Comparison of ENCODE assay signal across 9 cellular contexts in the genomic region with DNA sequence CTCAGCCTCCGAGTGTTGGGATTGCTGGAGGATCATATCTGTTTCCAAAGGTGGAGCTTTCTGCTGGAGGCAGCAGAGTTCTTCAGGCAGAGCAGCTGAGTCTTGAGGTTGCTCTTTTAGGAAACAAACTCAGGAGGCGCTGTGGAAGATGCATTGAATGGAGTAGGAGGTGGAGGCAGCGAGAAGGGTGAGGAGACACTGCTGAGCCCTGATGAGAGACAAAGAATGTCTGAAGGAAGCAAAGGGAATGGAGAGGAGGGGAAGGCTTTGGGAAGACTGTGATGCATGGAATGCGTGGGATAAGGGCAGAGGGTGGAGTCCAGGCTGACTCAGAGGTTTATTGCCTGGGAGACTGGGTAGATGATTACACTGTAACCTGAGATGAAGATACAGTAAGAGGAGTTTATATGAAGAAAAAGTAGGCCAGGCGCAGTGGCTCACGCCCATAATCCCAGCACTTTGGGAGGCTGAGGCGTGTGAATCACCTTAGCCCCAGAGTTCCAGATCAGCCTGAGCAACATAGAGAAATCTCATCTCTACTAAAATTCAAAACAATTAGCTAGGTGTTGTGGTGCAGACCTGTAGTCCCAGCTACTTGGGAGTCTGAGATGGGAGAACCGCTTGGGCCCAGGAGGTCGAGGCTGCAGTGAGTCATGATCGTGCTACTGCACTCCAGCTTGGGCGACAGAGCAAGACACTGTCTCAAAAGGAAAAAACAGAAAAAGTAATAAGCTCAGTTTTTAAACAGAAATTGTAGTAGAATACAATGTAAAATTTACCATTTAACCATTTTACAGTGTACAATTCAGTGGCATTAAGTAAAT. TPM values are rescaled to one million over a fixed set of nuclear protein-coding genes. Genes with fewer than 3 reads are reported as not detected.
A peak's percentile ranks its signal among the peaks of the same experiment; 100 is the strongest.
DNase-seq lines count a peak whose midpoint lies in the region; ATAC-seq, FAIRE-seq and TF ChIP-seq lines count a peak whose summit lies in the region.
"Had no signal": no experiment of that assay in that cellular context is flagged by ENCODE, and none has a peak within 500 bp of the region (broad histone marks: within the 10 kb centered on the region; RNA-seq: fewer than 3 reads in every experiment).

No MANE protein-coding gene starts in this region.

- no peak overlapping the region for H3K27ac ChIP-seq in DND-41 (ENCODE audit: low read length)
- H3K27ac ChIP-seq in K562 (ENCODE audit: extremely low read depth, low read depth, low read length) = peak overlapping the region; percentile 86
- H3K27ac ChIP-seq in mesenchymal stem cell (ENCODE audit: low read length, poor library complexity, severe bottlenecking) = peak overlapping the region; percentile 100
- H3K27ac ChIP-seq: neutrophil had no signal

- no peaks in the 10 kb centered on the region for H3K79me2 ChIP-seq in DND-41 (ENCODE audit: insufficient read depth, low read length)
- H3K79me2 ChIP-seq in K562 (ENCODE audit: control insufficient read depth, insufficient read depth, low read length) = no peaks in the 10 kb centered on the region

- H3K9me3 ChIP-seq in DND-41 (ENCODE audit: insufficient read depth, low read length, severe bottlenecking) (no peaks in the 10 kb centered on the region), K562 (replicated peaks; ENCODE audit: control insufficient read depth, insufficient read depth, low read depth, low read length) (peaks cover 7% of the 10 kb centered on the region), mesenchymal stem cell (ENCODE audit: control insufficient read depth, low read length) (peaks cover 6% of the 10 kb centered on the region)
- H3K9me3 ChIP-seq: neutrophil had no signal

- H3K23ac ChIP-seq in mesenchymal stem cell (ENCODE audit: low read length in 2 of 2) = no peak overlapping the region

- H3K9me1 ChIP-seq in K562 (ENCODE audit: control insufficient read depth, insufficient read depth, low read length) = no peaks in the 10 kb centered on the region

- H3K4ac ChIP-seq in mesenchymal stem cell (ENCODE audit: low read depth in 1 of 2, low read length in 2 of 2) = peak overlapping the region in 1 of 2 experiments; percentile 97

- 5% methylated on average over 11 of the region's 11 CpGs for WGBS in K562 (ENCODE audit: insufficient coverage, low coverage, missing lambda C conversion rate)
- 16% methylated on average over 8 of the region's 11 CpGs for WGBS in mesenchymal stem cell

- H3K27me3 ChIP-seq in DND-41 (ENCODE audit: insufficient read depth, low read length, poor library complexity) (no peaks in the 10 kb centered on the region), K562 (ENCODE audit: control insufficient read depth in 2 of 2, insufficient read depth in 2 of 2, low read length in 2 of 2) (no peaks in the 10 kb centered on the region), mesenchymal stem cell (ENCODE audit: control insufficient read depth in 1 of 2, insufficient read depth in 1 of 2, low read length in 2 of 2) (no peaks in the 10 kb centered on the region)
- H3K27me3 ChIP-seq: neutrophil had no signal

- TF ChIP-seq CTCF in DND-41 (IDR thresholded peaks at IDR 0.05; ENCODE audit: borderline replicate concordance, extremely low read depth, low read length, poor library complexity, severe bottlenecking) = peak; percentile 27
- peak; percentile 59 to 73 (median 71) for TF ChIP-seq CTCF in K562 (IDR thresholded peaks at IDR 0.05 in 2 of 3, conservative IDR thresholded peaks at IDR 0.05 in 1 of 3; ENCODE audit: insufficient read depth in 2 of 3, low read depth in 1 of 3, low read length in 3 of 3)

- H2BK5ac ChIP-seq in mesenchymal stem cell (ENCODE audit: low read depth, low read length, poor library complexity, severe bottlenecking) = peak overlapping the region; percentile 84

- peak overlapping the region; percentile 86 to 95 for H2BK12ac ChIP-seq in mesenchymal stem cell (ENCODE audit: low read length in 2 of 2)

- TF ChIP-seq RAD21 in K562 (CRISPR knock-in tag; conservative IDR thresholded peaks at IDR 0.05 in 1 of 2, IDR thresholded peaks at IDR 0.05 in 1 of 2) = no peak

- POLR2A ChIA-PET in K562 (lab: Yijun Ruan, JAX) = interaction anchor here (0.6 to 3.9 kb wide), 11 partner anchors 8 to 114 kb away, joined by 3 to 17 read pairs (median 4); a partner anchor contains a TSS

- H3K9ac ChIP-seq in DND-41 (ENCODE audit: low read depth, low read length) = no peak overlapping the region
- H3K9ac ChIP-seq in K562 (ENCODE audit: insufficient read depth in 1 of 2, low read depth in 2 of 2, low read length in 2 of 2) = peak overlapping the region in 1 of 2 experiments; percentile 49; a peak in 2 of 4 replicates
- H3K9ac ChIP-seq in mesenchymal stem cell (ENCODE audit: low read length) = peak overlapping the region; percentile 86

- H4K20me1 ChIP-seq in DND-41 (ENCODE audit: insufficient read depth, low read length) (no peaks in the 10 kb centered on the region), K562 (replicated peaks; ENCODE audit: control insufficient read depth, insufficient read depth, low read length) (peaks cover 5% of the 10 kb centered on the region; the same call in 1 of the 2 replicates)

- peak overlapping the region; percentile 76 for H2AK5ac ChIP-seq in mesenchymal stem cell (ENCODE audit: low read length, severe bottlenecking)

- TF ChIP-seq EP300 in K562 (IDR thresholded peaks at IDR 0.05; ENCODE audit: low read length) = no peak

- peak overlapping the region; percentile 33 to 61 for H3K18ac ChIP-seq in mesenchymal stem cell (ENCODE audit: low read depth in 1 of 2, low read length in 2 of 2)

- intact Hi-C loops in K562 (cut with micrococcal nuclease) = loop anchor here (1.0 kb wide), 2 partner anchors 18 to 29 kb away; a partner anchor contains a TSS

- in situ Hi-C loops in K562 (cut with MboI) = no loop called here

- no peak overlapping the region for H2AFZ ChIP-seq in DND-41 (ENCODE audit: low read depth, low read length)
- H2AFZ ChIP-seq in K562 (ENCODE audit: low read depth, low read length) = peak overlapping the region; percentile 20
- no peak overlapping the region for H2AFZ ChIP-seq in mesenchymal stem cell (ENCODE audit: low read depth, low read length)

- FAIRE-seq in K562 (lab: Jason Lieb, UNC) = no peak

- H3K4me1 ChIP-seq in DND-41 (ENCODE audit: insufficient read depth, low read length) (no peaks in the 10 kb centered on the region), K562 (replicated peaks in 1 of 2; ENCODE audit: control insufficient read depth in 2 of 2, insufficient read depth in 2 of 2, low read length in 2 of 2) (peaks cover 18 to 36% of the 10 kb centered on the region in 2 experiments), mesenchymal stem cell (ENCODE audit: control insufficient read depth, insufficient read depth, low read depth, low read length) (peaks cover 3% of the 10 kb centered on the region)

- H3K4me3 ChIP-seq in DND-41 (ENCODE audit: low read depth in 1 of 2, low read length in 2 of 2) = no peak overlapping the region
- peak overlapping the region; percentile 7; the same call in 1 of the 2 replicates for H3K4me3 ChIP-seq in K562
- peak overlapping the region in 1 of 2 experiments; percentile 51 for H3K4me3 ChIP-seq in mesenchymal stem cell (ENCODE audit: insufficient read depth in 1 of 2, low read depth in 1 of 2, low read length in 2 of 2)

- no peak for TF ChIP-seq POLR2A in K562 (conservative IDR thresholded peaks at IDR 0.05)

- no peak overlapping the region for H3K4me2 ChIP-seq in DND-41 (ENCODE audit: insufficient read depth, low read length)
- H3K4me2 ChIP-seq in K562 (ENCODE audit: insufficient read depth, low read length) = peak overlapping the region; percentile 71
- H3K4me2 ChIP-seq in mesenchymal stem cell (ENCODE audit: low read length, poor library complexity, severe bottlenecking) = peak overlapping the region; percentile 65

- no peak overlapping the region for H2BK15ac ChIP-seq in mesenchymal stem cell (ENCODE audit: low read depth, poor library complexity, severe bottlenecking)

- DNase-seq in DND-41 (no peak), NCI-H2107 (lab: John Stamatoyannopoulos, UW) (peak; percentile 53), K562 (ENCODE audit: extremely low read depth in 1 of 4, low spot score in 3 of 4) (peak; percentile 62 to 83 (median 75)), mesenchymal stem cell (peak; percentile 99)

- H4K8ac ChIP-seq in mesenchymal stem cell (ENCODE audit: low read length) = peak overlapping the region; percentile 64

- no peak overlapping the region for H4K91ac ChIP-seq in mesenchymal stem cell (ENCODE audit: low read length)

- H2BK120ac ChIP-seq in mesenchymal stem cell (ENCODE audit: low read depth, low read length) = peak overlapping the region; percentile 64

- BruUV-seq in K562 (replicated peaks; lab: Mats Ljungman, UMichigan) = no TSS peak

- H3K14ac ChIP-seq in mesenchymal stem cell (ENCODE audit: low read length in 2 of 2) = no peak overlapping the region

- CTCF ChIA-PET in K562 (lab: Yijun Ruan, JAX; ENCODE audit: low intra/inter-chr PET ratio) = interaction anchor here (0.7 kb wide), 1 partner anchor 98 kb away, joined by 3 read pairs; no protein-coding TSS in a partner anchor

- H3K79me1 ChIP-seq in mesenchymal stem cell (replicated peaks; ENCODE audit: low read length, poor library complexity, severe bottlenecking) = no peaks in the 10 kb centered on the region

- H3K36me3 ChIP-seq in DND-41 (ENCODE audit: insufficient read depth, low read length) (no peaks in the 10 kb centered on the region), K562 (ENCODE audit: control insufficient read depth, insufficient read depth, low read length) (no peaks in the 10 kb centered on the region), mesenchymal stem cell (ENCODE audit: control insufficient read depth in 1 of 2, insufficient read depth in 2 of 2, low read depth in 1 of 2, low read length in 2 of 2) (no peaks in the 10 kb centered on the region)
- H3K36me3 ChIP-seq: neutrophil had no signal

- ATAC-seq in DND-41 (ENCODE audit: insufficient read depth, low read depth) (no peak), K562 (peak; percentile 89), GM21381 (IDR thresholded peaks at IDR 0.05; ENCODE audit: unreplicated experiment) (no peak), HG02588 (IDR thresholded peaks at IDR 0.05; ENCODE audit: unreplicated experiment) (no peak), GM19023 (IDR thresholded peaks at IDR 0.05; ENCODE audit: unreplicated experiment) (no peak), GM21447 (IDR thresholded peaks at IDR 0.05; ENCODE audit: unreplicated experiment) (no peak)

RNA-seq across cellular contexts. Expression of a gene that starts 17.8 kb away (rescaled TPM):
- total RNA-seq in K562 (2011; cell fraction: chromatin; rRNA removed; ENCODE audit: low replicate concordance) = 34.9 and 76.7 TPM in 2 replicates
- total RNA-seq in K562 (2011; cell fraction: nucleolus; rRNA removed) = 63.2 and 73.7 TPM in 2 replicates
- total RNA-seq in K562 (2011; cell fraction: nucleoplasm; rRNA removed) = 62.0 and 68.4 TPM in 2 replicates
- 56.4 and 60.5 TPM in 2 replicates for total RNA-seq in K562 (2014; rRNA removed)
- 34.1 and 35.3 TPM in 2 replicates for total RNA-seq in K562 (2014; rRNA removed; fragmentation: Illumina TruSeq; extraction: Trizol)
- 46.4 and 46.8 TPM in 2 replicates for total RNA-seq in K562 (2015; rRNA removed; fragmentation: Illumina TruSeq; extraction: Trizol)
- total RNA-seq in K562 (2021) = 57.7 and 64.6 TPM in 2 replicates
- polyA plus RNA-seq in K562 (2011; rRNA removed) = 55.5 and 85.5 TPM in 2 replicates
- polyA plus RNA-seq in K562 (2011; cell fraction: cytosol; rRNA removed) = 120 and 121 TPM in 2 replicates
- polyA plus RNA-seq in K562 (2011; cell fraction: nucleus; rRNA removed) = 192 and 207 TPM in 2 replicates
- polyA plus RNA-seq in K562 (2012) = 68.1 and 168 TPM in 2 replicates
- polyA plus RNA-seq in K562 (2014; fragmentation: Illumina TruSeq; extraction: Trizol) = 41.5 and 48.3 TPM in 2 replicates
- polyA plus RNA-seq in K562 (2014; fragmentation: Nextera tagmentation; extraction: Ambion mirVana) = 10 to 100 TPM; 49.4 to 57.1 TPM
- polyA plus RNA-seq in K562 (2014; rRNA removed) = 62.8 and 74.4 TPM in 2 replicates
- polyA minus RNA-seq in K562 (2011; rRNA and poly(A)+ RNA removed) = 23.5 and 23.6 TPM in 2 replicates
- 28.1 and 37.4 TPM in 2 replicates for polyA minus RNA-seq in K562 (2011; cell fraction: cytosol; rRNA and poly(A)+ RNA removed)
- 24.4 and 32.1 TPM in 2 replicates for polyA minus RNA-seq in K562 (2011; cell fraction: nucleus; rRNA and poly(A)+ RNA removed)
- 118 TPM for polyA plus RNA-seq in mesenchymal stem cell (2013, experiment 1 of 2)
- 125 TPM for polyA plus RNA-seq in mesenchymal stem cell (2013, experiment 2 of 2)

RNA-seq across cellular contexts. Expression of a gene that starts 18.0 kb away (rescaled TPM):
- 51.1 and 67.7 TPM in 2 replicates for total RNA-seq in K562 (2011; cell fraction: chromatin; rRNA removed; ENCODE audit: low replicate concordance)
- 41.6 and 49.4 TPM in 2 replicates for total RNA-seq in K562 (2011; cell fraction: nucleolus; rRNA removed)
- total RNA-seq in K562 (2011; cell fraction: nucleoplasm; rRNA removed) = 75.0 and 143 TPM in 2 replicates
- 9.8 and 10.6 TPM in 2 replicates for total RNA-seq in K562 (2014; rRNA removed)
- total RNA-seq in K562 (2014; rRNA removed; fragmentation: Illumina TruSeq; extraction: Trizol) = 5.2 and 6.7 TPM in 2 replicates
- 7.1 and 8.4 TPM in 2 replicates for total RNA-seq in K562 (2015; rRNA removed; fragmentation: Illumina TruSeq; extraction: Trizol)
- 18.5 and 20.6 TPM in 2 replicates for total RNA-seq in K562 (2021)
- 14.5 and 23.3 TPM in 2 replicates for polyA plus RNA-seq in K562 (2011; rRNA removed)
- polyA plus RNA-seq in K562 (2011; cell fraction: cytosol; rRNA removed) = 24.5 and 24.9 TPM in 2 replicates
- polyA plus RNA-seq in K562 (2011; cell fraction: nucleus; rRNA removed) = 37.2 and 58.4 TPM in 2 replicates
- polyA plus RNA-seq in K562 (2012) = 10.3 and 22.7 TPM in 2 replicates
- polyA plus RNA-seq in K562 (2014; fragmentation: Illumina TruSeq; extraction: Trizol) = 9.5 and 11.0 TPM in 2 replicates
- polyA plus RNA-seq in K562 (2014; fragmentation: Nextera tagmentation; extraction: Ambion mirVana) = 1 to 10 TPM; 1.0 to 2.3 TPM
- polyA plus RNA-seq in K562 (2014; rRNA removed) = 17.3 and 21.3 TPM in 2 replicates
- 10.6 and 14.2 TPM in 2 replicates for polyA minus RNA-seq in K562 (2011; rRNA and poly(A)+ RNA removed)
- polyA minus RNA-seq in K562 (2011; cell fraction: cytosol; rRNA and poly(A)+ RNA removed) = 6.0 and 9.3 TPM in 2 replicates
- 17.1 and 20.7 TPM in 2 replicates for polyA minus RNA-seq in K562 (2011; cell fraction: nucleus; rRNA and poly(A)+ RNA removed)
- 10.9 TPM for polyA plus RNA-seq in mesenchymal stem cell (2013, experiment 1 of 2)
- 10.4 TPM for polyA plus RNA-seq in mesenchymal stem cell (2013, experiment 2 of 2)

RNA-seq across cellular contexts. Expression of a gene that starts 29.6 kb away (rescaled TPM):
- 84.4 and 156 TPM in 2 replicates for total RNA-seq in K562 (2011; cell fraction: chromatin; rRNA removed; ENCODE audit: low replicate concordance)
- 84.5 and 93.2 TPM in 2 replicates for total RNA-seq in K562 (2011; cell fraction: nucleolus; rRNA removed)
- total RNA-seq in K562 (2011; cell fraction: nucleoplasm; rRNA removed) = 82.3 and 98.5 TPM in 2 replicates
- total RNA-seq in K562 (2014; rRNA removed) (29.3 and 33.3 TPM in 2 replicates), K562 (2014; rRNA removed; fragmentation: Illumina TruSeq; extraction: Trizol) (7.1 and 8.5 TPM in 2 replicates), K562 (2015; rRNA removed; fragmentation: Illumina TruSeq; extraction: Trizol) (20.1 and 21.7 TPM in 2 replicates), K562 (2021) (34.0 and 41.8 TPM in 2 replicates)
- polyA plus RNA-seq in K562 (2011; rRNA removed) (13.7 and 19.6 TPM in 2 replicates), K562 (2014; fragmentation: Illumina TruSeq; extraction: Trizol) (11.6 and 16.5 TPM in 2 replicates), K562 (2014; fragmentation: Nextera tagmentation; extraction: Ambion mirVana) (under 1 TPM; 0.10 to 0.11 TPM), K562 (2014; rRNA removed) (22.6 and 27.7 TPM in 2 replicates)
- 13.2 and 20.8 TPM in 2 replicates for polyA plus RNA-seq in K562 (2011; cell fraction: cytosol; rRNA removed)
- polyA plus RNA-seq in K562 (2011; cell fraction: nucleus; rRNA removed) = 76.1 and 109 TPM in 2 replicates
- 20.2 and 35.5 TPM in 2 replicates for polyA plus RNA-seq in K562 (2012)
- polyA minus RNA-seq in K562 (2011; rRNA and poly(A)+ RNA removed) = 12.5 and 15.8 TPM in 2 replicates
- 15.7 and 17.3 TPM in 2 replicates for polyA minus RNA-seq in K562 (2011; cell fraction: cytosol; rRNA and poly(A)+ RNA removed)
- 23.2 and 31.2 TPM in 2 replicates for polyA minus RNA-seq in K562 (2011; cell fraction: nucleus; rRNA and poly(A)+ RNA removed)
- 20.6 TPM for polyA plus RNA-seq in mesenchymal stem cell (2013, experiment 1 of 2)
- polyA plus RNA-seq in mesenchymal stem cell (2013, experiment 2 of 2) = 19.6 TPM

RNA-seq across cellular contexts. Expression of a gene that starts 43.8 kb away (rescaled TPM):
- total RNA-seq in K562 (2011; cell fraction: chromatin; rRNA removed; ENCODE audit: low replicate concordance) = not detected in 2 replicates
- 0.33 TPM in 1 of 2 replicates, not detected in the other for total RNA-seq in K562 (2011; cell fraction: nucleolus; rRNA removed)
- 0.29 TPM in 1 of 2 replicates, not detected in the other for total RNA-seq in K562 (2011; cell fraction: nucleoplasm; rRNA removed)
- total RNA-seq in K562 (2014; rRNA removed) (not detected in 2 replicates), K562 (2014; rRNA removed; fragmentation: Illumina TruSeq; extraction: Trizol) (not detected in 2 replicates), K562 (2015; rRNA removed; fragmentation: Illumina TruSeq; extraction: Trizol) (not detected in 2 replicates), K562 (2021) (0.18 and 0.22 TPM in 2 replicates)
- polyA plus RNA-seq in K562 (2011; rRNA removed) (0.07 and 0.25 TPM in 2 replicates), K562 (2014; fragmentation: Illumina TruSeq; extraction: Trizol) (0.29 TPM in 1 of 2 replicates, not detected in the other), K562 (2014; fragmentation: Nextera tagmentation; extraction: Ambion mirVana) (under 1 TPM in 1 of 2 experiments, not detected in 1; 0.03 TPM), K562 (2014; rRNA removed) (0.32 and 0.70 TPM in 2 replicates)
- 0.92 TPM in 1 of 2 replicates, not detected in the other for polyA plus RNA-seq in K562 (2011; cell fraction: cytosol; rRNA removed)
- 0.15 and 0.64 TPM in 2 replicates for polyA plus RNA-seq in K562 (2011; cell fraction: nucleus; rRNA removed)
- polyA plus RNA-seq in K562 (2012) = 0.21 and 0.29 TPM in 2 replicates
- not detected in 2 replicates for polyA minus RNA-seq in K562 (2011; rRNA and poly(A)+ RNA removed)
- polyA minus RNA-seq in K562 (2011; cell fraction: cytosol; rRNA and poly(A)+ RNA removed) = not detected in 2 replicates
- not detected in 2 replicates for polyA minus RNA-seq in K562 (2011; cell fraction: nucleus; rRNA and poly(A)+ RNA removed)
- polyA plus RNA-seq in mesenchymal stem cell (2013, experiment 1 of 2) = 5.3 TPM
- polyA plus RNA-seq in mesenchymal stem cell (2013, experiment 2 of 2) = 5.9 TPM

RNA-seq across cellular contexts. Expression of a gene that starts 44.7 kb away (rescaled TPM):
- 0.65 TPM in 1 of 2 replicates, not detected in the other for total RNA-seq in K562 (2011; cell fraction: chromatin; rRNA removed; ENCODE audit: low replicate concordance)
- total RNA-seq in K562 (2011; cell fraction: nucleolus; rRNA removed) = 0.92 and 1.3 TPM in 2 replicates
- total RNA-seq in K562 (2011; cell fraction: nucleoplasm; rRNA removed) = 0.44 and 0.61 TPM in 2 replicates
- total RNA-seq in K562 (2014; rRNA removed) = 1.3 and 1.6 TPM in 2 replicates
- 0.29 and 0.40 TPM in 2 replicates for total RNA-seq in K562 (2014; rRNA removed; fragmentation: Illumina TruSeq; extraction: Trizol)
- total RNA-seq in K562 (2015; rRNA removed; fragmentation: Illumina TruSeq; extraction: Trizol) = 0.72 TPM in 2 replicates
- 2.1 TPM in 2 replicates for total RNA-seq in K562 (2021)
- 0.36 and 1.6 TPM in 2 replicates for polyA plus RNA-seq in K562 (2011; rRNA removed)
- 0.66 and 1.7 TPM in 2 replicates for polyA plus RNA-seq in K562 (2011; cell fraction: cytosol; rRNA removed)
- polyA plus RNA-seq in K562 (2011; cell fraction: nucleus; rRNA removed) = 0.94 and 1.0 TPM in 2 replicates
- polyA plus RNA-seq in K562 (2012) = 1.2 TPM in 2 replicates
- 1.2 and 1.7 TPM in 2 replicates for polyA plus RNA-seq in K562 (2014; fragmentation: Illumina TruSeq; extraction: Trizol)
- under 1 TPM; 0.10 to 0.22 TPM for polyA plus RNA-seq in K562 (2014; fragmentation: Nextera tagmentation; extraction: Ambion mirVana)
- 1.3 TPM in 2 replicates for polyA plus RNA-seq in K562 (2014; rRNA removed)
- polyA minus RNA-seq in K562 (2011; rRNA and poly(A)+ RNA removed) = 0.14 and 0.18 TPM in 2 replicates
- 0.86 and 1.4 TPM in 2 replicates for polyA minus RNA-seq in K562 (2011; cell fraction: cytosol; rRNA and poly(A)+ RNA removed)
- 0.13 and 0.89 TPM in 2 replicates for polyA minus RNA-seq in K562 (2011; cell fraction: nucleus; rRNA and poly(A)+ RNA removed)
- 27.4 TPM for polyA plus RNA-seq in mesenchymal stem cell (2013, experiment 1 of 2)
- polyA plus RNA-seq in mesenchymal stem cell (2013, experiment 2 of 2) = 27.2 TPM
